In genomic region chr1:21911205-21912001, GRCh38 we compare ENCODE assay signal across 1 cellular context.
TF ChIP-seq lines count a peak whose summit lies in the region.

No MANE protein-coding gene starts in this region.

TF ChIP-seq in HepG2, 621 proteins besides CTCF, POLR2A, EP300 and RAD21 (continued from another document and continues in another):
- TF ChIP-seq PAWR (CRISPR knock-in tag; IDR thresholded peaks at IDR 0.05; ENCODE audit: borderline replicate concordance) (no peak), HNRNPK (IDR thresholded peaks at IDR 0.05; ENCODE audit: low read depth, low read length, poor library complexity, severe bottlenecking) (no peak), ZNF513 (CRISPR knock-in tag; conservative IDR thresholded peaks at IDR 0.05) (no peak), ZNF776 (CRISPR knock-in tag; IDR thresholded peaks at IDR 0.05) (no peak), CCDC6 (CRISPR knock-in tag; IDR thresholded peaks at IDR 0.05) (no peak), CSRNP1 (CRISPR knock-in tag; IDR thresholded peaks at IDR 0.05) (no peak), ZNF557 (CRISPR knock-in tag; IDR thresholded peaks at IDR 0.05) (no peak), MAX (IDR thresholded peaks at IDR 0.05) (no peak), ZNF224 (CRISPR knock-in tag; IDR thresholded peaks at IDR 0.05) (no peak), ZNF609 (CRISPR knock-in tag; IDR thresholded peaks at IDR 0.05; ENCODE audit: borderline replicate concordance) (no peak), ZNF274 (CRISPR knock-in tag; IDR thresholded peaks at IDR 0.05) (no peak), DRAP1 (CRISPR knock-in tag; IDR thresholded peaks at IDR 0.05) (no peak), ZNF549 (CRISPR knock-in tag; IDR thresholded peaks at IDR 0.05) (no peak), ZSCAN9 (CRISPR knock-in tag; IDR thresholded peaks at IDR 0.05; ENCODE audit: borderline replicate concordance) (no peak), ZNF775 (CRISPR knock-in tag; IDR thresholded peaks at IDR 0.05; ENCODE audit: borderline replicate concordance) (no peak), MAFK (conservative IDR thresholded peaks at IDR 0.05 in 1 of 2, IDR thresholded peaks at IDR 0.05 in 1 of 2; ENCODE audit: low read length in 2 of 2) (no peak), DZIP1 (CRISPR knock-in tag; IDR thresholded peaks at IDR 0.05) (no peak), HMG20A (CRISPR knock-in tag; IDR thresholded peaks at IDR 0.05; ENCODE audit: borderline replicate concordance) (no peak), ZSCAN31 (CRISPR knock-in tag; IDR thresholded peaks at IDR 0.05; ENCODE audit: low read depth) (no peak), MLX (CRISPR knock-in tag; IDR thresholded peaks at IDR 0.05) (no peak), PBX2 (CRISPR knock-in tag; IDR thresholded peaks at IDR 0.05) (no peak), ZNF12 (CRISPR knock-in tag; IDR thresholded peaks at IDR 0.05) (no peak), THAP7 (CRISPR knock-in tag; IDR thresholded peaks at IDR 0.05) (no peak), ZSCAN12 (CRISPR knock-in tag; IDR thresholded peaks at IDR 0.05) (no peak), ZBTB38 (CRISPR knock-in tag; IDR thresholded peaks at IDR 0.05) (0 out of 2 replicates have a peak, but pooled peaks have one; percentile 31), PRPF4 (IDR thresholded peaks at IDR 0.05; ENCODE audit: low read depth, low read length, poor library complexity, severe bottlenecking) (no peak), TFDP2 (CRISPR knock-in tag; IDR thresholded peaks at IDR 0.05) (no peak), MEF2D (CRISPR knock-in tag; IDR thresholded peaks at IDR 0.05) (no peak), MAZ (IDR thresholded peaks at IDR 0.05; ENCODE audit: borderline replicate concordance, low read depth, low read length) (no peak), MAZ (CRISPR knock-in tag; IDR thresholded peaks at IDR 0.05; ENCODE audit: low read depth) (0 out of 2 replicates have a peak, but pooled peaks have one; percentile 23), EZH2 (conservative IDR thresholded peaks at IDR 0.05; ENCODE audit: low read depth, low read length) (no peak), HNRNPUL1 (IDR thresholded peaks at IDR 0.05; ENCODE audit: low read depth, low read length) (no peak), ZNF770 (CRISPR knock-in tag; IDR thresholded peaks at IDR 0.05) (no peak), ZBTB43 (CRISPR knock-in tag; conservative IDR thresholded peaks at IDR 0.05) (no peak), PHF21A (CRISPR knock-in tag; IDR thresholded peaks at IDR 0.05) (peak; percentile 35; the same call in 1 of the 2 replicates), GFI1 (CRISPR knock-in tag; IDR thresholded peaks at IDR 0.05; ENCODE audit: borderline replicate concordance) (no peak), SSRP1 (CRISPR knock-in tag; IDR thresholded peaks at IDR 0.05) (no peak), TAF15 (IDR thresholded peaks at IDR 0.05; ENCODE audit: low read depth, low read length, poor library complexity, severe bottlenecking) (no peak), MNT (IDR thresholded peaks at IDR 0.05) (no peak), DMAP1 (CRISPR knock-in tag; IDR thresholded peaks at IDR 0.05) (no peak)
